In genomic region chr16:18984425-18985005, GRCh38 we compare ENCODE assay signal across 10 cellular contexts. TPM values are rescaled to one million over a fixed set of nuclear protein-coding genes. Genes with fewer than 3 reads are reported as not detected.
DNase-seq lines count a peak whose midpoint lies in the region; ATAC-seq, FAIRE-seq and TF ChIP-seq lines count a peak whose summit lies in the region.
"Had no signal": no experiment of that assay in that cellular context is flagged by ENCODE, and none has a peak within 500 bp of the region (broad histone marks: within the 10 kb centered on the region; RNA-seq: fewer than 3 reads in every experiment).

No MANE protein-coding gene starts in this region.

- H3K9me1 ChIP-seq in IMR-90 (ENCODE audit: insufficient read depth, low read length), result no peaks in the 10 kb centered on the region

- H3K4me1 ChIP-seq in IMR-90 (ENCODE audit: control insufficient read depth, insufficient read depth, low read length) (peaks cover 2% of the 10 kb centered on the region; the same call in 1 of the 2 replicates), kidney (ENCODE audit: control insufficient read depth in 1 of 2, insufficient read depth in 1 of 2, low read depth in 1 of 2, low read length in 2 of 2) (peaks cover 0 to 3% of the 10 kb centered on the region in 2 donors), spleen (peaks cover 0 to 13% (median 10%) of the 10 kb centered on the region in 6 donors)

- TF ChIP-seq POLR2A in IMR-90 (IDR thresholded peaks at IDR 0.05; ENCODE audit: low read depth, low read length), result no peak
- no peak for TF ChIP-seq POLR2A in spleen (IDR thresholded peaks at IDR 0.05)

- TF ChIP-seq RAD21 in IMR-90 (IDR thresholded peaks at IDR 0.05; ENCODE audit: low read length), result no peak

- H3K4me2 ChIP-seq in IMR-90 (ENCODE audit: low read depth, low read length), result peak overlapping the region; percentile 85

- no peak for TF ChIP-seq CTCF in IMR-90 (conservative IDR thresholded peaks at IDR 0.05; ENCODE audit: low read depth, low read length)
- TF ChIP-seq CTCF in MCF 10A (IDR thresholded peaks at IDR 0.05; ENCODE audit: unreplicated experiment), result no peak
- TF ChIP-seq CTCF in kidney (IDR thresholded peaks at IDR 0.05; ENCODE audit: borderline replicate concordance, extremely low read depth, insufficient read depth), result no peak
- no peak for TF ChIP-seq CTCF in spleen (IDR thresholded peaks at IDR 0.05 in 8 of 11, conservative IDR thresholded peaks at IDR 0.05 in 3 of 11)

- no peak overlapping the region for H4K5ac ChIP-seq in IMR-90 (ENCODE audit: low read depth, low read length)

- H3K18ac ChIP-seq in IMR-90 (ENCODE audit: low read depth, low read length), result no peak overlapping the region

- no peak overlapping the region for H2BK5ac ChIP-seq in IMR-90 (ENCODE audit: low read depth, low read length, poor library complexity, severe bottlenecking)

- H2AK9ac ChIP-seq in IMR-90 (replicated peaks; ENCODE audit: low read depth, low read length, poor library complexity), result peak overlapping the region; percentile 11

- in situ Hi-C loops in IMR-90 (cut with MboI; ENCODE audit: low sequenced_read_pairs), result loop anchor here (5.0 to 10.0 kb wide), 2 partner anchors 88 to 390 kb away; no protein-coding TSS in a partner anchor

- H4K20me1 ChIP-seq in IMR-90 (ENCODE audit: insufficient read depth, low read length), result no peaks in the 10 kb centered on the region

- intact Hi-C loops in IMR-90 (cut with micrococcal nuclease) (loop anchor here (5.0 kb wide), 1 partner anchor 518 kb away; no protein-coding TSS in a partner anchor), MCF 10A (cut with micrococcal nuclease) (no loop called here), kidney (cut with DNase I) (no loop called here), spleen (cut with DNase I; ENCODE audit: low total_unique reads) (loop anchor here (10.0 kb wide), 1 partner anchor 90 kb away; no protein-coding TSS in a partner anchor), sciatic nerve (cut with DNase I) (loop anchor here (5.0 kb wide), 1 partner anchor 88 kb away; no protein-coding TSS in a partner anchor)

- H3K27ac Mint-ChIP-seq in MCF 10A (ENCODE audit: low read depth, unreplicated experiment), result peak overlapping the region; percentile 49

- H2BK20ac ChIP-seq in IMR-90 (ENCODE audit: low read depth, low read length), result no peak overlapping the region

- WGBS in IMR-90 (ENCODE audit: extremely low coverage in 2 of 2, insufficient read length in 1 of 2), 2 experiments, result no CpG with 5 or more reads among the region's 11 CpGs
- 77 to 85% (median 80%) methylated on average over 11 of the region's 11 CpGs for WGBS in spleen, 5 donors

- peak overlapping the region; percentile 95 for H2AFZ ChIP-seq in IMR-90 (replicated peaks; ENCODE audit: low read length, poor library complexity)

- peaks cover 9% of the 10 kb centered on the region for H3K4me1 Mint-ChIP-seq in MCF 10A (ENCODE audit: insufficient read depth, unreplicated experiment)

- H3K27ac ChIP-seq in IMR-90 (ENCODE audit: insufficient read depth, low read length) (no peak overlapping the region), kidney (ENCODE audit: low read depth in 2 of 2, low read length in 2 of 2) (no peak overlapping the region), spleen (peak overlapping the region in 2 of 8 donors; percentile 0 to 57)

- POLR2A ChIA-PET in IMR-90 (lab: Charles Lee; ENCODE audit: unreplicated experiment), result no interaction called here
- POLR2A ChIA-PET in MCF 10A (lab: Yijun Ruan, JAX), result interaction anchor here (0.7 to 2.8 kb wide), 10 partner anchors 10 to 154 kb away, joined by 3 to 13 read pairs (median 5); partner anchors contain the start of gene COQ7

- DNase-seq in IMR-90, result no peak
- DNase-seq in MCF 10A (ENCODE audit: unreplicated experiment), result no peak
- no peak for DNase-seq in kidney
- peak; percentile 1 for DNase-seq in spleen
- no peak for DNase-seq in mucosa of gallbladder (ENCODE audit: low spot score)
- DNase-seq in stimulated activated CD4-positive, alpha-beta T cell treated with anti-CD3 and anti-CD28 coated beads, Interleukin-4, amount 100 ng/mL, for 4 hours, result no peak
- DNase-seq in DMS79 (lab: John Stamatoyannopoulos, UW), result no peak
- no peak for DNase-seq in sciatic nerve (ENCODE audit: low spot score)
- DNase-seq: activated effector memory CD4-positive, alpha-beta T cell treated with Interleukin-2 at 50 U/mL for 16 hours had no signal

- H3K9me3 Mint-ChIP-seq in MCF 10A (ENCODE audit: unreplicated experiment), result no peaks in the 10 kb centered on the region

- no peak overlapping the region for H4K91ac ChIP-seq in IMR-90 (ENCODE audit: insufficient read depth, low read depth, low read length)

- ATAC-seq in IMR-90 (ENCODE audit: low read depth) (no peak), sciatic nerve (no peak)

- H3K27me3 ChIP-seq in IMR-90 (ENCODE audit: control insufficient read depth, insufficient read depth, low read length) (no peaks in the 10 kb centered on the region; the same call in 1 of the 2 replicates), spleen (replicated peaks in 1 of 7) (peaks cover 0 to 48% (median 11%) of the 10 kb centered on the region in 7 donors)

- H3K4ac ChIP-seq in IMR-90 (ENCODE audit: low read depth, low read length), result no peak overlapping the region

- H2BK15ac ChIP-seq in IMR-90 (ENCODE audit: low read depth, low read length), result no peak overlapping the region

- dilution Hi-C loops in IMR-90 (cut with HindIII; ENCODE audit: low sequenced_read_pairs, unreplicated experiment), result no loop called here

- H3K79me1 ChIP-seq in IMR-90 (ENCODE audit: low read depth in 1 of 2, low read length in 2 of 2), result no peaks in the 10 kb centered on the region; a peak in 1 of 4 replicates

- H3K27me3 Mint-ChIP-seq in MCF 10A (ENCODE audit: insufficient read depth, unreplicated experiment), result no peaks in the 10 kb centered on the region

- CTCF ChIA-PET in IMR-90 (lab: Yijun Ruan, JAX) (interaction anchor here (1.1 to 1.6 kb wide), 3 partner anchors 26 to 89 kb away, joined by 4 to 5 read pairs (median 4); partner anchors contain the start of gene COQ7), MCF 10A (lab: Yijun Ruan, JAX) (interaction anchor here (0.6 to 7.0 kb wide), 23 partner anchors 11 to 310 kb away, joined by 3 to 202 read pairs (median 4); no protein-coding TSS in a partner anchor)

- H3K9ac ChIP-seq in IMR-90 (ENCODE audit: low read depth, low read length) (peak overlapping the region; percentile 24; the same call in 1 of the 2 replicates), kidney (ENCODE audit: low read length in 2 of 2) (peak overlapping the region in 1 of 2 donors; percentile 38)

- H4K8ac ChIP-seq in IMR-90 (ENCODE audit: low read depth in 2 of 2, low read length in 2 of 2), result peak overlapping the region; percentile 22 to 53; a peak in 2 of 4 replicates

- no peak overlapping the region for H3K23ac ChIP-seq in IMR-90 (ENCODE audit: low read depth, low read length)

- no peak overlapping the region for H3K14ac ChIP-seq in IMR-90 (replicated peaks; ENCODE audit: low read depth, low read length)

- no TSS peak for BruUV-seq in IMR-90 (replicated peaks; lab: Mats Ljungman, UMichigan)
- BruUV-seq in MCF 10A (replicated peaks; lab: Mats Ljungman, UMichigan), result TSS peak; percentile 48

- H3K9me3 ChIP-seq in IMR-90 (ENCODE audit: control insufficient read depth, insufficient read depth, low read length) (no peaks in the 10 kb centered on the region), kidney (ENCODE audit: control insufficient read depth in 1 of 2, low read length in 2 of 2) (no peaks in the 10 kb centered on the region), spleen (no peaks in the 10 kb centered on the region)

- no peak overlapping the region for H2AK5ac ChIP-seq in IMR-90 (ENCODE audit: low read depth, low read length)

- no peaks in the 10 kb centered on the region for H3K36me3 Mint-ChIP-seq in MCF 10A (ENCODE audit: insufficient read depth, unreplicated experiment)

- no peak overlapping the region for H2BK120ac ChIP-seq in IMR-90 (ENCODE audit: low read depth, low read length)

- peak overlapping the region; percentile 72 for H3K4me3 Mint-ChIP-seq in MCF 10A (ENCODE audit: unreplicated experiment)

- FAIRE-seq in kidney (lab: Jason Lieb, UNC), result no peak

- H3K56ac ChIP-seq in IMR-90 (ENCODE audit: extremely low read depth, insufficient read depth, low read length), result no peak overlapping the region

- H3K36me3 ChIP-seq in IMR-90 (ENCODE audit: control insufficient read depth, insufficient read depth, low read length) (no peaks in the 10 kb centered on the region), kidney (ENCODE audit: control insufficient read depth in 1 of 2, insufficient read depth in 2 of 2, low read length in 2 of 2) (no peaks in the 10 kb centered on the region), spleen (no peaks in the 10 kb centered on the region)

- H3K4me3 ChIP-seq in IMR-90 (ENCODE audit: insufficient read depth, low read depth, low read length) (peak overlapping the region; percentile 66), kidney (ENCODE audit: low read length in 2 of 2) (peak overlapping the region; percentile 36 to 54), spleen (peak overlapping the region in 5 of 8 donors; percentile 28 to 69 (median 39))

TF ChIP-seq in IMR-90, 13 proteins besides CTCF, POLR2A, EP300 and RAD21 (continues in another document):
- no peak for TF ChIP-seq BHLHE40 (IDR thresholded peaks at IDR 0.05; ENCODE audit: low read depth, low read length)
- TF ChIP-seq SMC3 (IDR thresholded peaks at IDR 0.05; ENCODE audit: low read depth, low read length), result no peak
- TF ChIP-seq MAZ (IDR thresholded peaks at IDR 0.05; ENCODE audit: borderline replicate concordance, low read depth, low read length), result no peak
- no peak for TF ChIP-seq FOS (IDR thresholded peaks at IDR 0.05; ENCODE audit: low read depth, low read length)
- no peak for TF ChIP-seq CEBPB (IDR thresholded peaks at IDR 0.05; ENCODE audit: low read depth, low read length)
- TF ChIP-seq MXI1 (IDR thresholded peaks at IDR 0.05; ENCODE audit: borderline replicate concordance, low read depth, low read length), result no peak

RNA-seq across cellular contexts. Expression of gene TMC7, which starts 0.8 kb away (rescaled TPM):
- total RNA-seq in IMR-90 (2012; rRNA removed) (0.28 and 0.36 TPM in 2 replicates), MCF 10A (2022) (4.1 and 6.0 TPM in 2 replicates), kidney (1.2 TPM), spleen (under 1 TPM; 0.23 to 0.60 (median 0.37) TPM), mucosa of gallbladder (1.4 TPM), sciatic nerve (9.6 TPM)
- polyA plus RNA-seq in IMR-90 (2012; rRNA removed) (0.16 and 0.27 TPM in 2 replicates), kidney (ENCODE audit: insufficient read depth, low read depth, low replicate concordance) (0.30 TPM), spleen (under 1 TPM; 0.15 to 0.38 (median 0.20) TPM)
- polyA plus RNA-seq in IMR-90 (2012; cell fraction: cytosol; rRNA removed), result 0.05 and 0.11 TPM in 2 replicates
- polyA plus RNA-seq in IMR-90 (2012; cell fraction: nucleus; rRNA removed; ENCODE audit: low replicate concordance), result 0.12 and 0.24 TPM in 2 replicates
- total RNA-seq: mononuclear cell had no signal

RNA-seq across cellular contexts. Expression of gene SMG1, which starts 58.3 kb away (rescaled TPM):
- 53.8 and 55.8 TPM in 2 replicates for total RNA-seq in IMR-90 (2012; rRNA removed)
- 11.1 and 13.4 TPM in 2 replicates for polyA plus RNA-seq in IMR-90 (2012; rRNA removed)
- polyA plus RNA-seq in IMR-90 (2012; cell fraction: cytosol; rRNA removed), result 2.4 and 3.5 TPM in 2 replicates
- polyA plus RNA-seq in IMR-90 (2012; cell fraction: nucleus; rRNA removed; ENCODE audit: low replicate concordance), result 5.5 and 29.9 TPM in 2 replicates
- 104 and 110 TPM in 2 replicates for total RNA-seq in MCF 10A (2022)
- 94.4 TPM for total RNA-seq in kidney
- polyA plus RNA-seq in kidney (ENCODE audit: insufficient read depth, low read depth, low replicate concordance), result 4.9 TPM
- total RNA-seq in spleen, result 100 to 1,000 TPM; 104 to 154 (median 117) TPM
- 10 to 100 TPM in 1 of 3 donors, 1 to 10 TPM in 2; 8.4 to 11.5 (median 8.6) TPM for polyA plus RNA-seq in spleen
- total RNA-seq in mucosa of gallbladder, result 76.3 TPM
- 124 TPM for total RNA-seq in sciatic nerve

Comparison
In these comparisons a context has a peak if more than half of its experiments do, and no peak if none do; other contexts are left out.
1. intact Hi-C loops: an anchor here in IMR-90 (5.0 kb wide), spleen (10.0 kb wide) and sciatic nerve (5.0 kb wide); none called in MCF 10A and kidney.